Comparison of ENCODE assay signal across 32 cellular contexts in genomic region chr2:4049463-4049862, GRCh38.
DNase-seq lines count a peak whose midpoint lies in the region; ATAC-seq and TF ChIP-seq lines count a peak whose summit lies in the region.
"Had no signal": no experiment of that assay in that cellular context is flagged by ENCODE, and none has a peak within 500 bp of the region (broad histone marks: within the 10 kb centered on the region; RNA-seq: fewer than 3 reads in every experiment).

No MANE protein-coding gene starts in this region.

- peaks cover 37 to 50% of the 10 kb centered on the region in 2 donors for H3K4me1 Mint-ChIP-seq in natural killer cell
- peaks cover 26 to 36% of the 10 kb centered on the region in 2 donors for H3K4me1 Mint-ChIP-seq in natural killer cell treated with Interleukin-12 subunit alpha and Interleukin-12 subunit beta and Interleukin-15 and Interleukin-18, amount 100 ng/mL, for 72 hours (ENCODE audit: low read depth in 2 of 2)
- H3K4me1 Mint-ChIP-seq in immature natural killer cell, result peaks cover 47 to 74% of the 10 kb centered on the region in 2 donors
- H3K4me1 Mint-ChIP-seq: B cell had no signal

- no peaks in the 10 kb centered on the region for H3K36me3 ChIP-seq in esophagus muscularis mucosa
- H3K36me3 ChIP-seq: BE2C; BLaER1; BLaER1 treated with 17β-estradiol and CSF1 and Interleukin-3, amounts not matched to agents 10 nM and 100 nM had no signal

- ATAC-seq in natural killer cell (peak in 2 of 3 donors; percentile 52 to 56), GM19455 (IDR thresholded peaks at IDR 0.05; ENCODE audit: unreplicated experiment) (no peak)
- no peak for ATAC-seq in natural killer cell treated with Interleukin-12 subunit alpha and Interleukin-12 subunit beta and Interleukin-15 and Interleukin-18, amount 100 ng/mL, for 72 hours
- ATAC-seq: A549; CD8-positive, alpha-beta T cell had no signal

- TF ChIP-seq EP300 in esophagus muscularis mucosa (IDR thresholded peaks at IDR 0.05), result no peak

- no peaks in the 10 kb centered on the region for H3K9me3 Mint-ChIP-seq in natural killer cell
- no peaks in the 10 kb centered on the region for H3K9me3 Mint-ChIP-seq in natural killer cell treated with Interleukin-12 subunit alpha and Interleukin-12 subunit beta and Interleukin-15 and Interleukin-18, amount 100 ng/mL, for 72 hours
- no peaks in the 10 kb centered on the region for H3K9me3 Mint-ChIP-seq in immature natural killer cell
- H3K9me3 Mint-ChIP-seq: CD8-positive, alpha-beta T cell had no signal

- in situ Hi-C loops in ACHN (cut with HindIII; ENCODE audit: low pct_ligation_motif_present, low pct_unique_long_range_greater_than_20kb, low sequenced_read_pairs), result no loop called here

- H3K27me3 ChIP-seq in esophagus muscularis mucosa, result peaks cover 0 to under 1% (median 0%) of the 10 kb centered on the region in 4 donors
- H3K27me3 ChIP-seq: BE2C; BLaER1; BLaER1 treated with 17β-estradiol and CSF1 and Interleukin-3, amounts not matched to agents 10 nM and 100 nM had no signal

- intact Hi-C loops in natural killer cell (cut with micrococcal nuclease), result no loop called here
- intact Hi-C loops in esophagus muscularis mucosa (cut with DNase I), result no loop called here

- H3K4me1 ChIP-seq in esophagus muscularis mucosa, result no peaks in the 10 kb centered on the region
- H3K4me1 ChIP-seq: A549, BE2C, Caco-2 had no signal

- H3K9me3 ChIP-seq in esophagus muscularis mucosa, result no peaks in the 10 kb centered on the region
- H3K9me3 ChIP-seq: A549; BE2C; BLaER1; BLaER1 treated with 17β-estradiol and CSF1 and Interleukin-3, amounts not matched to agents 10 nM and 100 nM; Caco-2 had no signal

- H3K36me3 Mint-ChIP-seq in natural killer cell, result no peaks in the 10 kb centered on the region
- peaks cover 6% of the 10 kb centered on the region for H3K36me3 Mint-ChIP-seq in natural killer cell treated with Interleukin-12 subunit alpha and Interleukin-12 subunit beta and Interleukin-15 and Interleukin-18, amount 100 ng/mL, for 72 hours
- H3K36me3 Mint-ChIP-seq in immature natural killer cell, result peaks cover 0 to 15% (median 3%) of the 10 kb centered on the region in 3 donors
- H3K36me3 Mint-ChIP-seq: CD14-positive monocyte; CD4-positive, alpha-beta memory T cell; CD4-positive, CD25-positive, alpha-beta regulatory T cell; CD8-positive, alpha-beta memory T cell; CD8-positive, alpha-beta T cell had no signal

- H3K4me3 Mint-ChIP-seq in natural killer cell (no peak overlapping the region), immature natural killer cell (peak overlapping the region in 4 of 5 donors; percentile 65 to 78 (median 74))
- H3K4me3 Mint-ChIP-seq in natural killer cell treated with Interleukin-12 subunit alpha and Interleukin-12 subunit beta and Interleukin-15 and Interleukin-18, amount 100 ng/mL, for 72 hours, result no peak overlapping the region
- H3K4me3 Mint-ChIP-seq: B cell; CD14-positive monocyte; CD4-positive, alpha-beta memory T cell; CD4-positive, alpha-beta T cell; CD8-positive, alpha-beta memory T cell; CD8-positive, alpha-beta T cell had no signal

- TF ChIP-seq POLR2A in esophagus muscularis mucosa (IDR thresholded peaks at IDR 0.05; ENCODE audit: low read depth), result no peak

- H3K27me3 Mint-ChIP-seq in natural killer cell (ENCODE audit: low read depth in 2 of 2) (no peaks in the 10 kb centered on the region), immature natural killer cell (ENCODE audit: low read depth in 3 of 3) (peaks cover 0 to 7% (median 0%) of the 10 kb centered on the region in 3 donors)
- no peaks in the 10 kb centered on the region for H3K27me3 Mint-ChIP-seq in natural killer cell treated with Interleukin-12 subunit alpha and Interleukin-12 subunit beta and Interleukin-15 and Interleukin-18, amount 100 ng/mL, for 72 hours
- H3K27me3 Mint-ChIP-seq: B cell; CD4-positive, alpha-beta memory T cell; CD4-positive, alpha-beta T cell; CD4-positive, CD25-positive, alpha-beta regulatory T cell; CD8-positive, alpha-beta memory T cell had no signal

- 86% methylated on average over 2 of the region's 3 CpGs for WGBS in esophagus muscularis mucosa

- H3K27ac Mint-ChIP-seq in natural killer cell (peak overlapping the region; percentile 81), immature natural killer cell (peak overlapping the region; percentile 78 to 94 (median 88))
- H3K27ac Mint-ChIP-seq in natural killer cell treated with Interleukin-12 subunit alpha and Interleukin-12 subunit beta and Interleukin-15 and Interleukin-18, amount 100 ng/mL, for 72 hours, result peak overlapping the region in 1 of 2 donors; percentile 74
- H3K27ac Mint-ChIP-seq: B cell; CD4-positive, alpha-beta memory T cell; CD4-positive, alpha-beta T cell; CD4-positive, CD25-positive, alpha-beta regulatory T cell; CD8-positive, alpha-beta memory T cell; CD8-positive, alpha-beta T cell had no signal

- H3K4me3 ChIP-seq in esophagus muscularis mucosa, result no peak overlapping the region
- H3K4me3 ChIP-seq: A549; BLaER1; BLaER1 treated with 17β-estradiol and CSF1 and Interleukin-3, amounts not matched to agents 10 nM and 100 nM had no signal

- DNase-seq in natural killer cell (no peak), esophagus muscularis mucosa (ENCODE audit: extremely low spot score) (peak; percentile 45), immature natural killer cell (peak in 1 of 3 donors; percentile 6), ACHN (no peak)
- no peak for DNase-seq in natural killer cell treated with Interleukin-12 subunit alpha and Interleukin-12 subunit beta and Interleukin-15 and Interleukin-18, amount 100 ng/mL, for 72 hours (ENCODE audit: low spot score)
- DNase-seq: 8988T; AML-193; BE2C; C1 segment of cervical spinal cord; Caco-2; Calu3; CD4-positive, alpha-beta memory T cell; CD4-positive, alpha-beta T cell; CD4-positive, CD25-positive, alpha-beta regulatory T cell; CD8-positive, alpha-beta memory T cell; CD8-positive, alpha-beta T cell; COR-L47; DMS 273 treated with DMSO at 0.1 percent for 48 hours; DMS153; DMS53; DMS79; DMS79 treated with DMSO at 0.1 percent for 48 hours; DND-41; EL had no signal

- H3K27ac ChIP-seq in esophagus muscularis mucosa (replicated peaks in 1 of 4), result no peak overlapping the region
- H3K27ac ChIP-seq: 22Rv1; A549; BLaER1; BLaER1 treated with 17β-estradiol and CSF1 and Interleukin-3, amounts not matched to agents 10 nM and 100 nM; C4-2B had no signal

- TF ChIP-seq CTCF in natural killer cell (IDR thresholded peaks at IDR 0.05) (no peak), esophagus muscularis mucosa (IDR thresholded peaks at IDR 0.05) (no peak)

Comparison
In these comparisons a context has a peak if more than half of its experiments do, and no peak if none do; other contexts are left out.
1. ATAC-seq: peak in natural killer cell (2 of 3); none in natural killer cell treated with Interleukin-12 subunit alpha and Interleukin-12 subunit beta and Interleukin-15 and Interleukin-18, amount 100 ng/mL, for 72 hours (0 of 2) and GM19455 (single experiment).
2. H3K4me3 Mint-ChIP-seq: peak in immature natural killer cell (4 of 5); none in natural killer cell (single experiment) and natural killer cell treated with Interleukin-12 subunit alpha and Interleukin-12 subunit beta and Interleukin-15 and Interleukin-18, amount 100 ng/mL, for 72 hours (single experiment).